Comparison of ENCODE assay signal across 7 cellular contexts in the genomic region with DNA sequence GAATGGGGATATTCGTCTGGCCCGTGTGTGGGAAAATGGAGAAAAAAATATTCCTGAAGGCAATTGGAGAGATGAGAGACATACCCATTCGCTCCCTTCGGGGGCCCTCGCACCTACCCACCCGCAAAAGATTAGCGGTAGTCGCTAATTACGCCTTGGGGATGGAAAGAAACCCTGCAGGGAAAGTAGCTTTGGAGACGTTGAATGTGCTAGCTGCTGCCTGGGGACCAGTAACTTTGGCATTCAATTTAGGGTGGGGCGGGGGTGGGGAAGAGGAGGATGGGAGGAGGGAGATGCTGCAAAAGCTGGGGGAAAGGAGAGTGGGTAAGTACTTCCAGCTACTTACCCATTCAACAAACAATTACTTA. TPM values are rescaled to one million over a fixed set of nuclear protein-coding genes. Genes with fewer than 3 reads are reported as not detected.
A peak's percentile ranks its signal among the peaks of the same experiment; 100 is the strongest.
DNase-seq lines count a peak whose midpoint lies in the region; ATAC-seq and TF ChIP-seq lines count a peak whose summit lies in the region.

No MANE protein-coding gene starts in this region.

- intact Hi-C loops in activated B cell treated with CpG ODN at 0.5 μM for 24 hours (cut with micrococcal nuclease), result loop anchor here (1.0 kb wide), 4 partner anchors 58 to 771 kb away; a partner anchor contains a TSS

- POLR2A ChIA-PET in activated B cell treated with CpG ODN at 0.5 μM for 24 hours (lab: Charles Lee), result interaction anchor here (1.3 to 3.4 kb wide), 2 partner anchors 58 to 558 kb away, joined by 4 to 12 read pairs; a partner anchor contains a TSS

- CTCF ChIA-PET in activated B cell treated with CpG ODN at 0.5 μM for 24 hours (lab: Charles Lee), result no interaction called here

- ATAC-seq in GM19025 (IDR thresholded peaks at IDR 0.05; ENCODE audit: low read depth, unreplicated experiment), result peak; percentile 31
- ATAC-seq in HG02852 (IDR thresholded peaks at IDR 0.05; ENCODE audit: unreplicated experiment), result peak; percentile 35
- ATAC-seq in activated B cell treated with CpG ODN at 0.5 μM for 24 hours (ENCODE audit: low read depth), result no peak

- TF ChIP-seq CTCF in activated B cell treated with CpG ODN at 0.5 μM for 24 hours (IDR thresholded peaks at IDR 0.05) (no peak), type B pancreatic cell (conservative IDR thresholded peaks at IDR 0.05) (no peak)

- no peak for DNase-seq in activated B cell treated with CpG ODN at 0.5 μM for 24 hours
- DNase-seq in iPS-NIHi11 (ENCODE audit: low spot score), result peak; percentile 4
- no peak for DNase-seq in type B pancreatic cell (ENCODE audit: extremely low spot score, unreplicated experiment)
- no peak for DNase-seq in D341Med (ENCODE audit: low spot score)
- DNase-seq in epidermal melanocyte (ENCODE audit: insufficient read length, low spot score), result no peak

- peaks cover 4% of the 10 kb centered on the region for H3K9me3 Mint-ChIP-seq in activated B cell treated with CpG ODN at 0.5 μM for 24 hours
- no peaks in the 10 kb centered on the region for H3K9me3 Mint-ChIP-seq in type B pancreatic cell

- H3K27me3 Mint-ChIP-seq in activated B cell treated with CpG ODN at 0.5 μM for 24 hours (no peaks in the 10 kb centered on the region), type B pancreatic cell (no peaks in the 10 kb centered on the region)

- H3K4me3 Mint-ChIP-seq in activated B cell treated with CpG ODN at 0.5 μM for 24 hours, result peak overlapping the region; percentile 94
- peak overlapping the region; percentile 94 for H3K4me3 Mint-ChIP-seq in type B pancreatic cell

- H3K4me1 Mint-ChIP-seq in activated B cell treated with CpG ODN at 0.5 μM for 24 hours (peaks cover 23% of the 10 kb centered on the region), type B pancreatic cell (ENCODE audit: unreplicated experiment) (no peaks in the 10 kb centered on the region)

- peak overlapping the region; percentile 76 for H3K27ac Mint-ChIP-seq in activated B cell treated with CpG ODN at 0.5 μM for 24 hours
- peak overlapping the region; percentile 62 for H3K27ac Mint-ChIP-seq in type B pancreatic cell

- H3K36me3 Mint-ChIP-seq in activated B cell treated with CpG ODN at 0.5 μM for 24 hours (ENCODE audit: low read depth) (peaks cover 10% of the 10 kb centered on the region), type B pancreatic cell (peaks cover 6% of the 10 kb centered on the region)

RNA-seq across cellular contexts. Expression of a gene that starts 0.4 kb away (rescaled TPM):
- 7.2 and 11.0 TPM in 2 replicates for total RNA-seq in activated B cell treated with CpG ODN at 0.5 μM for 24 hours
- 12.2 and 21.4 TPM in 2 replicates for total RNA-seq in type B pancreatic cell (ENCODE audit: low replicate concordance)

RNA-seq across cellular contexts. Expression of a gene that starts 58.0 kb away (rescaled TPM):
- total RNA-seq in activated B cell treated with CpG ODN at 0.5 μM for 24 hours (0.83 and 1.6 TPM in 2 replicates), type B pancreatic cell (ENCODE audit: low replicate concordance) (1.8 and 3.6 TPM in 2 replicates)
